In the genomic region with DNA sequence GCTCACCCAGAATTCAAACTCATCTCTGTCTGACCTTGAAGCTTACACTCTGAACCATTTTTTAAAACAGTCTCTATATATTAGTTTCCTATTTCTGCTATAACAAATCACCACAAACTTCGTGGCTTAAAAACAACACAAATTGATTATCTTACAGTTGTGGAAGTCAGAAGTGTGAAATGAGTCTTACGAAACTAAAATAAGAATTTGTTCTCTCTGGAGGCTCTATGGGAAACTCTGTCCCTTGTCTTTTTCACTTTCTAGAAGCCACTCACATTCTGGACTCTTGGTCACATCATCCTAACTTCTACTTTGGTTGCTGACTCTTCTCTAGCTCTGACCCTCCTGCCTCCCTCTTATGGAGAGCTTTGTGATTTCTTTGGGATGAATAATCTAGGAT, we compare ENCODE assay signal across 19 cellular contexts.
A peak's percentile ranks its signal among the peaks of the same experiment; 100 is the strongest.
DNase-seq lines count a peak whose midpoint lies in the region; ATAC-seq, FAIRE-seq and TF ChIP-seq lines count a peak whose summit lies in the region.
"Had no signal": no experiment of that assay in that cellular context is flagged by ENCODE, and none has a peak within 500 bp of the region (broad histone marks: within the 10 kb centered on the region; RNA-seq: fewer than 3 reads in every experiment).

No MANE protein-coding gene starts in this region.

- H3K9ac ChIP-seq in astrocyte (ENCODE audit: low read length), result no peak overlapping the region
- no peak overlapping the region for H3K9ac ChIP-seq in kidney (ENCODE audit: low read length in 2 of 2)
- H3K9ac ChIP-seq: KMS-11 had no signal

- no peak overlapping the region for H2AFZ ChIP-seq in astrocyte (ENCODE audit: low read depth, low read length)

- no peak overlapping the region for H3K4me3 Mint-ChIP-seq in astrocyte (ENCODE audit: unreplicated experiment)
- H3K4me3 Mint-ChIP-seq in activated naive CD8-positive, alpha-beta T cell treated with anti-CD3 and anti-CD28 coated beads, Interleukin-2, amount 50 U/mL, for 24 hours, result no peak overlapping the region
- H3K4me3 Mint-ChIP-seq: CD14-positive monocyte; CD8-positive, alpha-beta T cell; HFFc6 had no signal

- H3K27me3 ChIP-seq in astrocyte (ENCODE audit: insufficient read depth, low read length), result no peaks in the 10 kb centered on the region

- intact Hi-C loops in kidney (cut with DNase I), result no loop called here

- peak overlapping the region; percentile 13 for H3K27ac Mint-ChIP-seq in astrocyte (ENCODE audit: unreplicated experiment)
- H3K27ac Mint-ChIP-seq in activated naive CD8-positive, alpha-beta T cell treated with anti-CD3 and anti-CD28 coated beads, Interleukin-2, amount 50 U/mL, for 24 hours, result no peak overlapping the region
- H3K27ac Mint-ChIP-seq: CD14-positive monocyte; CD8-positive, alpha-beta T cell; HFFc6 had no signal

- no peaks in the 10 kb centered on the region for H3K79me2 ChIP-seq in astrocyte (ENCODE audit: insufficient read depth, low read length)

- TF ChIP-seq CTCF in astrocyte (IDR thresholded peaks at IDR 0.05; ENCODE audit: insufficient read depth, low read depth, low read length) (no peak), kidney (IDR thresholded peaks at IDR 0.05; ENCODE audit: borderline replicate concordance, extremely low read depth, insufficient read depth) (no peak)

- ATAC-seq in GM18868 (IDR thresholded peaks at IDR 0.05; ENCODE audit: unreplicated experiment), result peak; percentile 58
- peak; percentile 44 for ATAC-seq in HG02870 (IDR thresholded peaks at IDR 0.05; ENCODE audit: unreplicated experiment)
- ATAC-seq in HG02798 (IDR thresholded peaks at IDR 0.05; ENCODE audit: poor library complexity, unreplicated experiment), result no peak
- no peak for ATAC-seq in activated naive CD8-positive, alpha-beta T cell treated with anti-CD3 and anti-CD28 coated beads, Interleukin-2, amount 50 U/mL, for 24 hours
- ATAC-seq: A549; CD8-positive, alpha-beta T cell had no signal

- H3K27ac ChIP-seq in astrocyte (ENCODE audit: low read depth, low read length) (no peak overlapping the region), kidney (ENCODE audit: low read depth in 2 of 2, low read length in 2 of 2) (no peak overlapping the region)
- H3K27ac ChIP-seq: KMS-11 had no signal

- H3K4me3 ChIP-seq in astrocyte (ENCODE audit: insufficient read depth, low read depth, low read length) (no peak overlapping the region), kidney (ENCODE audit: low read length in 2 of 2) (no peak overlapping the region)
- H3K4me3 ChIP-seq: A549 had no signal

- H3K36me3 ChIP-seq in astrocyte (ENCODE audit: insufficient read depth, low read length), result no peaks in the 10 kb centered on the region
- H3K36me3 ChIP-seq in kidney (ENCODE audit: control insufficient read depth in 1 of 2, insufficient read depth in 2 of 2, low read length in 2 of 2), result no peaks in the 10 kb centered on the region

- H3K4me1 Mint-ChIP-seq in astrocyte (ENCODE audit: low read depth, unreplicated experiment), result peaks cover 33% of the 10 kb centered on the region
- H3K4me1 Mint-ChIP-seq in activated naive CD8-positive, alpha-beta T cell treated with anti-CD3 and anti-CD28 coated beads, Interleukin-2, amount 50 U/mL, for 24 hours, result no peaks in the 10 kb centered on the region
- H3K4me1 Mint-ChIP-seq: CD14-positive monocyte had no signal

- no peaks in the 10 kb centered on the region for H4K20me1 ChIP-seq in astrocyte (ENCODE audit: insufficient read depth, low read length)

- no peak for FAIRE-seq in astrocyte (lab: Jason Lieb, UNC)
- FAIRE-seq in kidney (lab: Jason Lieb, UNC), result no peak
- FAIRE-seq: A549, D721Med, GM18507, H1 had no signal

- no peak for DNase-seq in astrocyte (ENCODE audit: low read depth)
- DNase-seq in kidney, result no peak
- DNase-seq in activated naive CD8-positive, alpha-beta T cell treated with anti-CD3 and anti-CD28 coated beads, Interleukin-2, amount 50 U/mL, for 24 hours, result no peak
- DNase-seq in DMS114 treated with DMSO at 0.1 percent for 48 hours (lab: John Stamatoyannopoulos, UW; ENCODE audit: unreplicated experiment), result no peak
- DNase-seq: CD8-positive, alpha-beta T cell; COR-L47; DND-41; GDM1; HCEC 1CT; HFFc6 had no signal

- no peak overlapping the region for H3K4me2 ChIP-seq in astrocyte (ENCODE audit: low read length)
- H3K4me2 ChIP-seq: A549, KMS-11 had no signal

- H3K9me3 ChIP-seq in astrocyte (ENCODE audit: insufficient read depth, low read depth, low read length) (no peaks in the 10 kb centered on the region), kidney (ENCODE audit: control insufficient read depth in 1 of 2, low read length in 2 of 2) (no peaks in the 10 kb centered on the region)
- H3K9me3 ChIP-seq: A549 had no signal

- no peaks in the 10 kb centered on the region for H3K4me1 ChIP-seq in astrocyte (ENCODE audit: insufficient read depth, low read length)
- peaks cover 3 to 4% of the 10 kb centered on the region in 2 donors for H3K4me1 ChIP-seq in kidney (ENCODE audit: control insufficient read depth in 1 of 2, insufficient read depth in 1 of 2, low read depth in 1 of 2, low read length in 2 of 2)

- H3K36me3 Mint-ChIP-seq in astrocyte (ENCODE audit: low read depth, unreplicated experiment), result no peaks in the 10 kb centered on the region
- no peaks in the 10 kb centered on the region for H3K36me3 Mint-ChIP-seq in activated naive CD8-positive, alpha-beta T cell treated with anti-CD3 and anti-CD28 coated beads, Interleukin-2, amount 50 U/mL, for 24 hours (ENCODE audit: low read depth)
- H3K36me3 Mint-ChIP-seq: CD14-positive monocyte; CD8-positive, alpha-beta T cell had no signal

- H3K27me3 Mint-ChIP-seq in astrocyte (ENCODE audit: low read depth, unreplicated experiment), result no peaks in the 10 kb centered on the region
- H3K27me3 Mint-ChIP-seq in activated naive CD8-positive, alpha-beta T cell treated with anti-CD3 and anti-CD28 coated beads, Interleukin-2, amount 50 U/mL, for 24 hours, result peaks cover 4% of the 10 kb centered on the region

- H3K9me3 Mint-ChIP-seq in astrocyte (ENCODE audit: unreplicated experiment), result no peaks in the 10 kb centered on the region
- H3K9me3 Mint-ChIP-seq in activated naive CD8-positive, alpha-beta T cell treated with anti-CD3 and anti-CD28 coated beads, Interleukin-2, amount 50 U/mL, for 24 hours, result no peaks in the 10 kb centered on the region
- H3K9me3 Mint-ChIP-seq: CD14-positive monocyte; CD8-positive, alpha-beta T cell; HFFc6 had no signal

Comparison
In these comparisons a context has a peak if more than half of its experiments do, and no peak if none do; other contexts are left out.
1. ATAC-seq: peak in GM18868 (single experiment) and HG02870 (single experiment); none in HG02798 (single experiment) and activated naive CD8-positive, alpha-beta T cell treated with anti-CD3 and anti-CD28 coated beads, Interleukin-2, amount 50 U/mL, for 24 hours (single experiment).